In the genomic region with DNA sequence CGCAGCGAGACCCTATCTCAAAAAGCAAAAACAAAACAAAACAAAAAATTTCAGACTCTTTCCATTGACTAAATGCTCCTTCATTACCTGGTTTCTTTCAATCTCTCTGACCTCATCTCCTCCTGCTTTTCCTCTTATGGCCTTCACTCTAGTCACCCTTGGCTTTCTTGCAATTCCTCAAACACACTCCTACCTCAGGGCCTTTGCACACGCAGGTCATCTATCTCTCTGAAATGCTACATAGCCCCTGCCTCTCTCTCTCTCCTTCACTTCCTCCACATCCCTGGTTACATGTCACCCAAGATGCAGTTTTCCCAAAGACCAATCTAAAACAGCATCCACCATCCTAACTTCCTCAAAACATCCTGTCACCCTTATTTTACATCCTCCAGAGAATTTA, we compare ENCODE assay signal across 23 cellular contexts.
DNase-seq lines count a peak whose midpoint lies in the region; ATAC-seq lines count a peak whose summit lies in the region.
"Had no signal": no experiment of that assay in that cellular context is flagged by ENCODE, and none has a peak within 500 bp of the region (broad histone marks: within the 10 kb centered on the region; RNA-seq: fewer than 3 reads in every experiment).

No MANE protein-coding gene starts in this region.

- H3K4me1 Mint-ChIP-seq in activated T-cell treated with anti-CD3 and anti-CD28 coated beads, Interleukin-2, amount 50 U/mL, for 72 hours (ENCODE audit: low read depth) = peaks cover 50% of the 10 kb centered on the region
- H3K4me1 Mint-ChIP-seq in activated CD8-positive, alpha-beta T cell treated with anti-CD3 and anti-CD28 coated beads, Interleukin-2, amount 10 ng/mL, durations not matched to agents 7 days and 5 days (ENCODE audit: low read depth) = peaks cover 79% of the 10 kb centered on the region
- H3K4me1 Mint-ChIP-seq in effector memory CD8-positive, alpha-beta T cell (ENCODE audit: low read depth in 2 of 2) = peaks cover 61 to 66% of the 10 kb centered on the region in 2 donors
- H3K4me1 Mint-ChIP-seq in stimulated activated effector memory CD8-positive, alpha-beta T cell treated with anti-CD3 and anti-CD28 coated beads, Interleukin-12 subunit alpha, Interleukin-12 subunit beta, amount 100 ng/mL, for 72 hours = peaks cover 77% of the 10 kb centered on the region

- H3K9me3 Mint-ChIP-seq in activated T-cell treated with anti-CD3 and anti-CD28 coated beads, Interleukin-2, amount 50 U/mL, for 72 hours = no peaks in the 10 kb centered on the region
- H3K9me3 Mint-ChIP-seq in activated CD8-positive, alpha-beta T cell treated with anti-CD3 and anti-CD28 coated beads, Interleukin-2, amount 10 ng/mL, durations not matched to agents 7 days and 5 days (ENCODE audit: insufficient read depth) = no peaks in the 10 kb centered on the region
- no peaks in the 10 kb centered on the region for H3K9me3 Mint-ChIP-seq in effector memory CD8-positive, alpha-beta T cell
- H3K9me3 Mint-ChIP-seq in stimulated activated effector memory CD8-positive, alpha-beta T cell treated with anti-CD3 and anti-CD28 coated beads, Interleukin-12 subunit alpha, Interleukin-12 subunit beta, amount 100 ng/mL, for 72 hours = no peaks in the 10 kb centered on the region
- H3K9me3 Mint-ChIP-seq: dendritic cell treated with granulocyte-macrophage colony-stimulating factor and Interleukin-4, amounts not matched to agents 40 ng/mL and 50 ng/mL, for 4 days; HFFc6 had no signal

- DNase-seq in activated T-cell treated with anti-CD3 and anti-CD28 coated beads, Interleukin-2, amount 50 U/mL, for 72 hours = no peak
- DNase-seq in activated T-cell treated with anti-CD3 and anti-CD28 coated beads, Interleukin-2, amount 50 U/mL, for 48 hours = no peak
- no peak for DNase-seq in activated CD8-positive, alpha-beta T cell treated with anti-CD3 and anti-CD28 coated beads, Interleukin-2, amount 10 ng/mL, durations not matched to agents 7 days and 5 days
- DNase-seq in effector memory CD8-positive, alpha-beta T cell = no peak
- DNase-seq in stimulated activated effector memory CD8-positive, alpha-beta T cell treated with anti-CD3 and anti-CD28 coated beads, Interleukin-12 subunit alpha, Interleukin-12 subunit beta, amount 100 ng/mL, for 72 hours (ENCODE audit: low spot score in 2 of 2) = no peak
- DNase-seq in nucleus accumbens (lab: John Stamatoyannopoulos, UW) (no peak), inferior parietal cortex (ENCODE audit: extremely low spot score) (no peak), SW 1271 (lab: John Stamatoyannopoulos, UW) (no peak)
- DNase-seq: activated CD4-positive, alpha-beta T cell treated with anti-CD3 and anti-CD28 coated beads for 48 hours; activated CD8-positive, alpha-beta memory T cell treated with anti-CD3 and anti-CD28 coated beads, Interleukin-2, amount 50 U/mL, for 4 hours; activated effector memory CD4-positive, alpha-beta T cell treated with Interleukin-2 at 50 U/mL for 16 hours; BE2C; HFFc6; IMR-90; mammary epithelial cell; NCI-H1092 treated with DMSO at 0.1 percent for 48 hours; NCI-H2029; NCI-H69; SJCRH30; stimulated activated CD4-positive, alpha-beta T cell treated with anti-CD3 and anti-CD28 coated beads, Interleukin-1b, Interleukin-23, amount 100 ng/mL, for 48 hours; testis; uterus had no signal

- H3K36me3 Mint-ChIP-seq in activated T-cell treated with anti-CD3 and anti-CD28 coated beads, Interleukin-2, amount 50 U/mL, for 72 hours (ENCODE audit: insufficient read depth in 2 of 2) = peaks cover 9 to 22% of the 10 kb centered on the region in 2 donors
- H3K36me3 Mint-ChIP-seq in activated CD8-positive, alpha-beta T cell treated with anti-CD3 and anti-CD28 coated beads, Interleukin-2, amount 10 ng/mL, durations not matched to agents 7 days and 5 days (ENCODE audit: low read depth) = peaks cover 85% of the 10 kb centered on the region
- peaks cover 66% of the 10 kb centered on the region for H3K36me3 Mint-ChIP-seq in effector memory CD8-positive, alpha-beta T cell (ENCODE audit: insufficient read depth)
- peaks cover 86% of the 10 kb centered on the region for H3K36me3 Mint-ChIP-seq in stimulated activated effector memory CD8-positive, alpha-beta T cell treated with anti-CD3 and anti-CD28 coated beads, Interleukin-12 subunit alpha, Interleukin-12 subunit beta, amount 100 ng/mL, for 72 hours

- H3K27ac Mint-ChIP-seq in activated T-cell treated with anti-CD3 and anti-CD28 coated beads, Interleukin-2, amount 50 U/mL, for 72 hours = peak overlapping the region; percentile 14
- peak overlapping the region; percentile 33 for H3K27ac Mint-ChIP-seq in activated CD8-positive, alpha-beta T cell treated with anti-CD3 and anti-CD28 coated beads, Interleukin-2, amount 10 ng/mL, durations not matched to agents 7 days and 5 days
- peak overlapping the region; percentile 58 to 93 for H3K27ac Mint-ChIP-seq in effector memory CD8-positive, alpha-beta T cell
- peak overlapping the region; percentile 90 for H3K27ac Mint-ChIP-seq in stimulated activated effector memory CD8-positive, alpha-beta T cell treated with anti-CD3 and anti-CD28 coated beads, Interleukin-12 subunit alpha, Interleukin-12 subunit beta, amount 100 ng/mL, for 72 hours
- H3K27ac Mint-ChIP-seq: HFFc6 had no signal

- ATAC-seq in activated T-cell treated with anti-CD3 and anti-CD28 coated beads, Interleukin-2, amount 50 U/mL, for 72 hours (replicated peaks in 1 of 2) = no peak
- no peak for ATAC-seq in activated CD8-positive, alpha-beta T cell treated with anti-CD3 and anti-CD28 coated beads, Interleukin-2, amount 10 ng/mL, durations not matched to agents 7 days and 5 days
- no peak for ATAC-seq in effector memory CD8-positive, alpha-beta T cell (replicated peaks)
- ATAC-seq in stimulated activated effector memory CD8-positive, alpha-beta T cell treated with anti-CD3 and anti-CD28 coated beads, Interleukin-12 subunit alpha, Interleukin-12 subunit beta, amount 100 ng/mL, for 72 hours = no peak

- CTCF ChIA-PET in activated CD8-positive, alpha-beta T cell treated with anti-CD3 and anti-CD28 coated beads, Interleukin-2, amount 10 ng/mL, durations not matched to agents 7 days and 5 days (lab: Charles Lee) = no interaction called here

- no peaks in the 10 kb centered on the region for H3K27me3 Mint-ChIP-seq in activated T-cell treated with anti-CD3 and anti-CD28 coated beads, Interleukin-2, amount 50 U/mL, for 72 hours (ENCODE audit: low read depth)
- no peaks in the 10 kb centered on the region for H3K27me3 Mint-ChIP-seq in activated CD8-positive, alpha-beta T cell treated with anti-CD3 and anti-CD28 coated beads, Interleukin-2, amount 10 ng/mL, durations not matched to agents 7 days and 5 days (ENCODE audit: low read depth)
- H3K27me3 Mint-ChIP-seq in effector memory CD8-positive, alpha-beta T cell = no peaks in the 10 kb centered on the region
- H3K27me3 Mint-ChIP-seq: dendritic cell treated with granulocyte-macrophage colony-stimulating factor and Interleukin-4, amounts not matched to agents 40 ng/mL and 50 ng/mL, for 4 days had no signal

- H3K4me3 Mint-ChIP-seq in activated T-cell treated with anti-CD3 and anti-CD28 coated beads, Interleukin-2, amount 50 U/mL, for 72 hours = no peak overlapping the region
- H3K4me3 Mint-ChIP-seq in activated CD8-positive, alpha-beta T cell treated with anti-CD3 and anti-CD28 coated beads, Interleukin-2, amount 10 ng/mL, durations not matched to agents 7 days and 5 days = no peak overlapping the region
- H3K4me3 Mint-ChIP-seq in effector memory CD8-positive, alpha-beta T cell = no peak overlapping the region
- H3K4me3 Mint-ChIP-seq in stimulated activated effector memory CD8-positive, alpha-beta T cell treated with anti-CD3 and anti-CD28 coated beads, Interleukin-12 subunit alpha, Interleukin-12 subunit beta, amount 100 ng/mL, for 72 hours = no peak overlapping the region
- H3K4me3 Mint-ChIP-seq: dendritic cell treated with granulocyte-macrophage colony-stimulating factor and Interleukin-4, amounts not matched to agents 40 ng/mL and 50 ng/mL, for 4 days; HFFc6 had no signal

- POLR2A ChIA-PET in activated CD8-positive, alpha-beta T cell treated with anti-CD3 and anti-CD28 coated beads, Interleukin-2, amount 10 ng/mL, durations not matched to agents 7 days and 5 days (lab: Charles Lee) = interaction anchor here (0.6 kb wide), 2 partner anchors 7 to 213 kb away, joined by 3 read pairs; no protein-coding TSS in a partner anchor

Comparison
In these comparisons a context has a peak if more than half of its experiments do, and no peak if none do; other contexts are left out.
1. H3K27ac Mint-ChIP-seq: peak in every context shown above with its lines; median percentile 90 in stimulated activated effector memory CD8-positive, alpha-beta T cell treated with anti-CD3 and anti-CD28 coated beads, Interleukin-12 subunit alpha, Interleukin-12 subunit beta, amount 100 ng/mL, for 72 hours; 76 in effector memory CD8-positive, alpha-beta T cell; 33 in activated CD8-positive, alpha-beta T cell treated with anti-CD3 and anti-CD28 coated beads, Interleukin-2, amount 10 ng/mL, durations not matched to agents 7 days and 5 days; 14 in activated T-cell treated with anti-CD3 and anti-CD28 coated beads, Interleukin-2, amount 50 U/mL, for 72 hours.